In genomic region chrX:28223469-28223868, GRCh38 we compare ENCODE assay signal across 31 cellular contexts.
"Had no signal": no experiment of that assay in that cellular context is flagged by ENCODE, and none has a peak within 500 bp of the region (broad histone marks: within the 10 kb centered on the region; RNA-seq: fewer than 3 reads in every experiment).

No MANE protein-coding gene starts in this region.

- H3K4me2 ChIP-seq: neural progenitor cell, smooth muscle cell had no signal

- H2AFZ ChIP-seq: neural progenitor cell, parathyroid adenoma had no signal

- H3K36me3 ChIP-seq: neural progenitor cell, ovary, spleen, suprapubic skin, tibial artery, transverse colon, upper lobe of right lung, uterus had no signal

- H3K27me3 ChIP-seq: neural progenitor cell, ovary, spleen, suprapubic skin, testis, tibial artery, transverse colon, upper lobe of right lung, uterus had no signal

- H3K4me3 Mint-ChIP-seq: natural killer cell; nephron; neural progenitor cell; stimulated activated memory B cell treated with anti-CD40 and anti-IgM and Interleukin-4, amounts not matched to agents 10 μg/mL and 1 μg/mL and 100 μg/mL, for 72 hours; stimulated activated naive CD8-positive, alpha-beta T cell treated with anti-CD3 and anti-CD28 coated beads, Interleukin-15, amount 100 ng/mL, for 72 hours; type B pancreatic cell had no signal

- H3K4me1 ChIP-seq: parathyroid adenoma, psoas muscle, spleen, suprapubic skin, testis, tibial artery, transverse colon, upper lobe of right lung, uterus had no signal

- H3K27ac ChIP-seq: neural progenitor cell, ovary, parathyroid adenoma, psoas muscle, skin epidermis, spleen, suprapubic skin, testis, tibial artery, transverse colon, upper lobe of right lung, uterus had no signal

- H3K79me2 ChIP-seq: parathyroid adenoma had no signal

- H3K36me3 Mint-ChIP-seq: natural killer cell; neural progenitor cell; stimulated activated memory B cell treated with anti-CD40 and anti-IgM and Interleukin-4, amounts not matched to agents 10 μg/mL and 1 μg/mL and 100 μg/mL, for 72 hours; type B pancreatic cell had no signal

- H3K27me3 Mint-ChIP-seq: progenitor cell of endocrine pancreas; stimulated activated memory B cell treated with anti-CD40 and anti-IgM and Interleukin-4, amounts not matched to agents 10 μg/mL and 1 μg/mL and 100 μg/mL, for 72 hours; stimulated activated naive CD8-positive, alpha-beta T cell treated with anti-CD3 and anti-CD28 coated beads, Interleukin-15, amount 100 ng/mL, for 72 hours; type B pancreatic cell had no signal

- H3K27ac Mint-ChIP-seq: natural killer cell; neural progenitor cell; progenitor cell of endocrine pancreas; stimulated activated memory B cell treated with anti-CD40 and anti-IgM and Interleukin-4, amounts not matched to agents 10 μg/mL and 1 μg/mL and 100 μg/mL, for 72 hours; stimulated activated naive CD8-positive, alpha-beta T cell treated with anti-CD3 and anti-CD28 coated beads, Interleukin-15, amount 100 ng/mL, for 72 hours; type B pancreatic cell had no signal

- H3K9me3 Mint-ChIP-seq: stimulated activated naive CD8-positive, alpha-beta T cell treated with anti-CD3 and anti-CD28 coated beads, Interleukin-15, amount 100 ng/mL, for 72 hours had no signal

- H3K4me1 Mint-ChIP-seq: natural killer cell; stimulated activated memory B cell treated with anti-CD40 and anti-IgM and Interleukin-4, amounts not matched to agents 10 μg/mL and 1 μg/mL and 100 μg/mL, for 72 hours; stimulated activated naive CD8-positive, alpha-beta T cell treated with anti-CD3 and anti-CD28 coated beads, Interleukin-15, amount 100 ng/mL, for 72 hours had no signal

- H3K9me3 ChIP-seq: ovary, psoas muscle, spleen, suprapubic skin, testis, tibial artery, transverse colon, upper lobe of right lung, uterus had no signal

- ATAC-seq: natural killer cell; psoas muscle; right cardiac atrium; sciatic nerve; stimulated activated memory B cell treated with anti-CD40 and anti-IgM and Interleukin-4, amounts not matched to agents 10 μg/mL and 1 μg/mL and 100 μg/mL, for 72 hours; stimulated activated naive CD8-positive, alpha-beta T cell treated with anti-CD3 and anti-CD28 coated beads, Interleukin-15, amount 100 ng/mL, for 72 hours; stimulated activated naive CD8-positive, alpha-beta T cell treated with anti-CD3 and anti-CD28 coated beads, Interleukin-15, Interleukin-2, amounts not matched to agents 100 U/mL and 50 U/mL, for 24 hours; upper lobe of right lung had no signal

- DNase-seq: natural killer cell; occipital lobe; ovary; posterior cingulate gyrus; psoas muscle; right cardiac atrium; spleen; stimulated activated CD4-positive, alpha-beta T cell treated with anti-CD3 and anti-CD28 coated beads, Interleukin-12 subunit alpha, Interleukin-12 subunit beta, amount 100 ng/mL, for 4 hours; stimulated activated CD4-positive, alpha-beta T cell treated with anti-CD3 and anti-CD28 coated beads, Interleukin-1b, Interleukin-23, amount 100 ng/mL, for 48 hours; stimulated activated CD4-positive, alpha-beta T cell treated with anti-CD3 and anti-CD28 coated beads, Interleukin-4, amount 100 ng/mL, for 1 hour; stimulated activated CD4-positive, alpha-beta T cell treated with anti-CD3 and anti-CD28 coated beads, Interleukin-4, amount 100 ng/mL, for 4 hours; stimulated activated CD8-positive, alpha-beta memory T cell treated with anti-CD3 and anti-CD28 coated beads, Interleukin-4, amount 100 ng/mL, for 48 hours; stimulated activated naive CD4-positive, alpha-beta T cell; stimulated activated naive CD8-positive, alpha-beta T cell treated with anti-CD3 and anti-CD28 coated beads, Interleukin-15, amount 100 ng/mL, for 72 hours; stimulated activated naive CD8-positive, alpha-beta T cell treated with anti-CD3 and anti-CD28 coated beads, Interleukin-15, Interleukin-2, amounts not matched to agents 100 U/mL and 50 U/mL, for 24 hours; substantia nigra; testis; tibial artery; transverse colon; upper lobe of right lung; uterus had no signal

- H3K4me3 ChIP-seq: neural progenitor cell, ovary, psoas muscle, skin epidermis, smooth muscle cell, spleen, suprapubic skin, testis, tibial artery, transverse colon, upper lobe of right lung, uterus had no signal

- H3K9ac ChIP-seq: neural progenitor cell, parathyroid adenoma had no signal
